Comparison of ENCODE assay signal across 9 cellular contexts in genomic region chr18:58254873-58255511, GRCh38.
DNase-seq lines count a peak whose midpoint lies in the region; ATAC-seq and TF ChIP-seq lines count a peak whose summit lies in the region.
"Had no signal": no experiment of that assay in that cellular context is flagged by ENCODE, and none has a peak within 500 bp of the region (broad histone marks: within the 10 kb centered on the region; RNA-seq: fewer than 3 reads in every experiment).

No MANE protein-coding gene starts in this region.

- ATAC-seq in foreskin keratinocyte, result peak; percentile 48

- TF ChIP-seq CTCF in foreskin keratinocyte (conservative IDR thresholded peaks at IDR 0.05) (no peak), vagina (IDR thresholded peaks at IDR 0.05) (no peak)

- H3K4me1 ChIP-seq in foreskin keratinocyte (peaks cover 8% of the 10 kb centered on the region), muscle layer of colon (ENCODE audit: insufficient read depth, low read length) (peaks cover 44% of the 10 kb centered on the region), vagina (no peaks in the 10 kb centered on the region)

- H3K4me3 ChIP-seq in muscle layer of colon (ENCODE audit: low read depth in 1 of 2, low read length in 2 of 2), result peak overlapping the region; percentile 2 to 21
- H3K4me3 ChIP-seq in vagina, result no peak overlapping the region

- no peak for TF ChIP-seq POLR2A in vagina (IDR thresholded peaks at IDR 0.05)

- no peaks in the 10 kb centered on the region for H3K36me3 ChIP-seq in muscle layer of colon (ENCODE audit: insufficient read depth, low read length)
- no peaks in the 10 kb centered on the region for H3K36me3 ChIP-seq in vagina

- intact Hi-C loops in vagina (cut with DNase I), result no loop called here

- DNase-seq in A172 (ENCODE audit: low spot score) (peak; percentile 60), NCI-H2171 (lab: John Stamatoyannopoulos, UW) (peak; percentile 30), foreskin keratinocyte (no peak), COR-L47 (lab: John Stamatoyannopoulos, UW) (no peak), retina (no peak), NCI-H2081 treated with DMSO at 0.1 percent for 48 hours (lab: John Stamatoyannopoulos, UW) (no peak), vagina (ENCODE audit: extremely low spot score in 2 of 2) (no peak)
- DNase-seq: RPMI8226 had no signal

- H3K9ac ChIP-seq in muscle layer of colon (ENCODE audit: low read length), result peak overlapping the region; percentile 37

- H3K27me3 ChIP-seq in foreskin keratinocyte, result no peaks in the 10 kb centered on the region
- no peaks in the 10 kb centered on the region for H3K27me3 ChIP-seq in muscle layer of colon (ENCODE audit: control insufficient read depth in 1 of 2, insufficient read depth in 2 of 2, low read length in 2 of 2)
- H3K27me3 ChIP-seq in vagina, result no peaks in the 10 kb centered on the region

- no peak overlapping the region for H3K27ac ChIP-seq in foreskin keratinocyte
- peak overlapping the region; percentile 44 for H3K27ac ChIP-seq in muscle layer of colon (ENCODE audit: low read depth, low read length)
- H3K27ac ChIP-seq in vagina, result no peak overlapping the region

- H3K9me3 ChIP-seq in muscle layer of colon (ENCODE audit: low read length) (no peaks in the 10 kb centered on the region), vagina (no peaks in the 10 kb centered on the region)

Comparison
In these comparisons a context has a peak if more than half of its experiments do, and no peak if none do; other contexts are left out.
1. DNase-seq: peak in A172 (single experiment) and NCI-H2171 (single experiment); none in foreskin keratinocyte (0 of 2), COR-L47 (single experiment), retina (single experiment), NCI-H2081 treated with DMSO at 0.1 percent for 48 hours (single experiment) and vagina (0 of 2).
2. H3K4me3 ChIP-seq: peak in muscle layer of colon (2 of 2); none in vagina (0 of 2).